ENCODE assay signal across 1 cellular context in the genomic region with DNA sequence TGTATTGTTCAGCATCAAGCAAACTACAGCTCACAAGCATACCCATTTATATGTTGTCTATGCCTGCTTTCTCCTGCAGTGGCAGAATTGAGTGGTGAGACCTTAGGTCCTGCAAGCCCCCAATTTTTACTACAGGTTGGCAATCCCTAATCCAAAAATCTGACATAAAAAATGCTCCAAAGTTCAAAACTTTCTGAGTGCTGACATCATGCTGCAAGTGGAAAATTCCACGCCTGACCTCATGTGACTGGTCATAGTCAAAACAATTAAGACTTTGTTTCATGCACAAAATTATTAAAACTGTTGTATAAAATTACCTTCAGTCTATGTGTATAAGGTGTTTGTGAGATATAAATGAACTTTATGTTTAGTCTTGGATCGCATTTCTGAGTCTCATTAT.
TF ChIP-seq lines count a peak whose summit lies in the region.

No MANE protein-coding gene starts in this region.

TF ChIP-seq in IMR-90, 13 proteins besides CTCF, POLR2A, EP300 and RAD21 (continued from another document):
- TF ChIP-seq MAFK (IDR thresholded peaks at IDR 0.05; ENCODE audit: low read depth, low read length) (no peak), CHD1 (IDR thresholded peaks at IDR 0.05; ENCODE audit: low read depth, low read length) (no peak), FOS (IDR thresholded peaks at IDR 0.05; ENCODE audit: low read depth, low read length) (no peak), NFE2L2 (IDR thresholded peaks at IDR 0.05; ENCODE audit: low read depth, low read length) (no peak), RCOR1 (IDR thresholded peaks at IDR 0.05; ENCODE audit: insufficient replicate concordance, low read length) (no peak), ELK1 (IDR thresholded peaks at IDR 0.05; ENCODE audit: borderline replicate concordance, low read depth, low read length) (no peak), CEBPB (IDR thresholded peaks at IDR 0.05; ENCODE audit: low read depth, low read length) (no peak), MAZ (IDR thresholded peaks at IDR 0.05; ENCODE audit: borderline replicate concordance, low read depth, low read length) (no peak), MXI1 (IDR thresholded peaks at IDR 0.05; ENCODE audit: borderline replicate concordance, low read depth, low read length) (no peak), SMC3 (IDR thresholded peaks at IDR 0.05; ENCODE audit: low read depth, low read length) (no peak), BHLHE40 (IDR thresholded peaks at IDR 0.05; ENCODE audit: low read depth, low read length) (no peak)
- TF ChIP-seq, protein P1, sequence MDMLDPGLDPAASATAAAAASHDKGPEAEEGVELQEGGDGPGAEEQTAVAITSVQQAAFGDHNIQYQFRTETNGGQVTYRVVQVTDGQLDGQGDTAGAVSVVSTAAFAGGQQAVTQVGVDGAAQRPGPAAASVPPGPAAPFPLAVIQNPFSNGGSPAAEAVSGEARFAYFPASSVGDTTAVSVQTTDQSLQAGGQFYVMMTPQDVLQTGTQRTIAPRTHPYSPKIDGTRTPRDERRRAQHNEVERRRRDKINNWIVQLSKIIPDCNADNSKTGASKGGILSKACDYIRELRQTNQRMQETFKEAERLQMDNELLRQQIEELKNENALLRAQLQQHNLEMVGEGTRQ (IDR thresholded peaks at IDR 0.05; ENCODE audit: low read depth, low read length) = no peak
